ENCODE assay signal across 11 cellular contexts in the genomic region with DNA sequence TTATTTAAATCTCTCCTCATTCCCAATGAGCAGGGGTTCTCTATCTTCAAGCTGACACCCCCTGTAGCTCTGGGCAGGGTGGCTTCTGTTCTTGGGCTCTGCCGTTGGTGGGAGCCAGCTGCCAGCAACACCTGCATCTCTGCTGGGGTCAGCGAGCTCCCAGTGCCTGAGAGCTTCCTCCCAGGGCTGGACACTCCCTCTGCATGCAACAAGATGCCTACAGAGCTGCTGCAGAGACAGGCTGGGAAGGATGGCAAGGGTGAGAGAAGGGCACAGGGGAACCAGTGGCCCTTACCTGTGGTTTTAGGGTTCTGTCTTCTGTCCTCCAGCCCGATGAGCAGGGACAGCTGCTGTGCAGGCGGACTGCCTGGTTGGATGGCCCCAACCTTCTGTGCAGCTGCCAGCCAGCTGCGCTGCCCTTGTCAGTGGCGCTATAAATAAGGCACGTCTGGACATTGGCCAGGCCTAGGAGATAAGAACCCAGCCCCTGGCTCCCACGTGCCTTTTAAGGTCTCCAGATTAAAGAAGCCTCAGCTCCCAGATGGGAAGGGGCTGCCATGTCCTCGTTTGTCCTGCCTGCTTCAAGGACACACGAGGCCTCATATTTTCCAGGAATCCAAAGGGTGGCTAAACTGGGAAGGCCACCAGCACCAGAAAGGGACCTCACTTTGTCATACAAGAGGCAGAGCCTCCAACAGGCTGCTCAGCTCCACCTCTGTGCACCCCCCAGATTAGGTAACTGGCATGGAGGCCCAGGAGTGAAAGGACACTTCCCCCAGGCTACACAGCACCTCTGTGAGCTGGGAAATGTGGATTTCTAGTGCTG. TPM values are rescaled to one million over a fixed set of nuclear protein-coding genes. Genes with fewer than 3 reads are reported as not detected.
DNase-seq lines count a peak whose midpoint lies in the region; ATAC-seq and TF ChIP-seq lines count a peak whose summit lies in the region.
"Had no signal": no experiment of that assay in that cellular context is flagged by ENCODE, and none has a peak within 500 bp of the region (broad histone marks: within the 10 kb centered on the region; RNA-seq: fewer than 3 reads in every experiment).

No MANE protein-coding gene starts in this region.

- H2BK5ac ChIP-seq in H9 (ENCODE audit: insufficient read length, low read length): no peak overlapping the region

- peak overlapping the region; percentile 44 for H3K4me3 ChIP-seq in BE2C (ENCODE audit: low read depth, low read length)

- H4K5ac ChIP-seq in H9 (ENCODE audit: insufficient read length, low read depth, low read length): no peak overlapping the region

- no peak overlapping the region for H2BK15ac ChIP-seq in H9 (ENCODE audit: low read depth, low read length)

- TF ChIP-seq POLR2A in erythroblast (IDR thresholded peaks at IDR 0.05; ENCODE audit: low read length): no peak

- H3K9me3 ChIP-seq in BE2C (no peaks in the 10 kb centered on the region), H9 (ENCODE audit: control insufficient read depth, low read depth, low read length) (no peaks in the 10 kb centered on the region)

- TF ChIP-seq CTCF in BE2C (IDR thresholded peaks at IDR 0.05; ENCODE audit: low read depth, low read length): no peak
- TF ChIP-seq CTCF in nephron progenitor cell (IDR thresholded peaks at IDR 0.05): no peak
- TF ChIP-seq CTCF in H9 (conservative IDR thresholded peaks at IDR 0.05): no peak

- H3K27me3 Mint-ChIP-seq in nephron progenitor cell (ENCODE audit: low read depth, poor library complexity) (peaks cover 4% of the 10 kb centered on the region), H9 (ENCODE audit: low read depth) (peaks cover 4% of the 10 kb centered on the region)

- no peak overlapping the region for H3K4me2 ChIP-seq in H9 (ENCODE audit: insufficient read depth, insufficient read length, low read length)

- H3K27me3 ChIP-seq in BE2C: no peaks in the 10 kb centered on the region
- no peaks in the 10 kb centered on the region for H3K27me3 ChIP-seq in H9 (ENCODE audit: insufficient read depth, low read length)

- no CpG with 5 or more reads among the region's 10 CpGs for WGBS in H9 (ENCODE audit: extremely low coverage, insufficient read length, low lambda C conversion rate)

- H3K9me3 Mint-ChIP-seq in nephron progenitor cell (no peaks in the 10 kb centered on the region), H9 (no peaks in the 10 kb centered on the region; a peak in 1 of 5 replicates)

- ATAC-seq in HG03039 (IDR thresholded peaks at IDR 0.05; ENCODE audit: unreplicated experiment) (no peak), HG03432 (IDR thresholded peaks at IDR 0.05; ENCODE audit: unreplicated experiment) (no peak), GM21381 (IDR thresholded peaks at IDR 0.05; ENCODE audit: unreplicated experiment) (no peak)

- no peak overlapping the region for H2AFZ ChIP-seq in H9 (ENCODE audit: low read length)

- H3T11ph ChIP-seq in H9 (ENCODE audit: low read length): no peak overlapping the region

- no peak overlapping the region for H3K4ac ChIP-seq in H9 (ENCODE audit: low read depth, low read length)

- H4K8ac ChIP-seq in H9 (replicated peaks; ENCODE audit: insufficient read length, low read depth, low read length): no peak overlapping the region

- no peak overlapping the region for H3K27ac Mint-ChIP-seq in nephron progenitor cell
- no peak overlapping the region for H3K27ac Mint-ChIP-seq in H9

- H2AK5ac ChIP-seq in H9 (ENCODE audit: insufficient read length, low read length): no peak overlapping the region

- no peak overlapping the region for H3K14ac ChIP-seq in H9 (ENCODE audit: insufficient read depth, low read length)

- H4K20me1 ChIP-seq in H9 (ENCODE audit: control insufficient read depth, insufficient read depth, insufficient read length): no peaks in the 10 kb centered on the region

- no peak overlapping the region for H2BK20ac ChIP-seq in H9 (ENCODE audit: low read depth, low read length, poor library complexity, severe bottlenecking)

- no peak overlapping the region for H3K27ac ChIP-seq in H9 (ENCODE audit: insufficient read length, low read depth, low read length)
- H3K27ac ChIP-seq: C4-2B had no signal

- H3K23ac ChIP-seq in H9 (ENCODE audit: insufficient read length, low read depth, low read length): no peak overlapping the region

- no peaks in the 10 kb centered on the region for H3K23me2 ChIP-seq in H9 (ENCODE audit: insufficient read length, low read depth, low read length, poor library complexity, severe bottlenecking)

- H3K4me3 Mint-ChIP-seq in nephron progenitor cell (no peak overlapping the region), H9 (no peak overlapping the region)

- no peak overlapping the region for H3K9ac ChIP-seq in H9 (ENCODE audit: extremely low read depth, insufficient read length, low read length)

- no peaks in the 10 kb centered on the region for H3K79me2 ChIP-seq in H9 (ENCODE audit: insufficient read depth, low read length)

- H3K36me3 ChIP-seq in BE2C: no peaks in the 10 kb centered on the region

- H4K91ac ChIP-seq in H9 (ENCODE audit: insufficient read length, low read depth, low read length): no peak overlapping the region

- no peaks in the 10 kb centered on the region for H3K36me3 Mint-ChIP-seq in nephron progenitor cell (ENCODE audit: low read depth)
- H3K36me3 Mint-ChIP-seq in H9 (ENCODE audit: insufficient read depth in 1 of 3, low read depth in 3 of 3): no peaks in the 10 kb centered on the region

- H2BK12ac ChIP-seq in H9 (ENCODE audit: insufficient read length, low read depth, low read length): no peak overlapping the region

- H3K18ac ChIP-seq in H9 (ENCODE audit: insufficient read length, low read depth, low read length): no peak overlapping the region

- DNase-seq in BE2C (peak; percentile 85), NCI-H510A (lab: John Stamatoyannopoulos, UW) (peak; percentile 82), erythroblast (lab: John Stamatoyannopoulos, UW) (peak; percentile 8 to 33), nephron progenitor cell (peak; percentile 17), H9 (no peak)
- DNase-seq: activated CD4-positive, alpha-beta T cell treated with anti-CD3 and anti-CD28 coated beads, Interleukin-2, amount 50 U/mL, for 4 hours; caudate nucleus had no signal

- no peak overlapping the region for H2BK120ac ChIP-seq in H9 (ENCODE audit: low read depth, low read length, poor library complexity, severe bottlenecking)

- no peak overlapping the region for H3K56ac ChIP-seq in H9 (ENCODE audit: insufficient read length, low read depth, low read length)

- H3K4me1 Mint-ChIP-seq in nephron progenitor cell (peaks cover 19% of the 10 kb centered on the region), H9 (peaks cover 29 to 35% of the 10 kb centered on the region in 2 experiments)

- H3K79me1 ChIP-seq in H9 (ENCODE audit: insufficient read depth, low read depth, low read length, poor library complexity, severe bottlenecking): no peaks in the 10 kb centered on the region

- H3K4me1 ChIP-seq in BE2C (peaks cover 6% of the 10 kb centered on the region), H9 (ENCODE audit: insufficient read depth, low read length) (no peaks in the 10 kb centered on the region; the same call in 1 of the 2 replicates)

RNA-seq across cellular contexts. Expression of a gene that starts 39.5 kb away (rescaled TPM):
- 47.8 TPM for polyA plus RNA-seq in BE2C (2012; ENCODE audit: insufficient read depth, insufficient read length, low read depth)
- total RNA-seq in H9 (2021): 34.9 and 36.9 TPM in 2 replicates
